Comparison of ENCODE assay signal across 21 cellular contexts in the genomic region with DNA sequence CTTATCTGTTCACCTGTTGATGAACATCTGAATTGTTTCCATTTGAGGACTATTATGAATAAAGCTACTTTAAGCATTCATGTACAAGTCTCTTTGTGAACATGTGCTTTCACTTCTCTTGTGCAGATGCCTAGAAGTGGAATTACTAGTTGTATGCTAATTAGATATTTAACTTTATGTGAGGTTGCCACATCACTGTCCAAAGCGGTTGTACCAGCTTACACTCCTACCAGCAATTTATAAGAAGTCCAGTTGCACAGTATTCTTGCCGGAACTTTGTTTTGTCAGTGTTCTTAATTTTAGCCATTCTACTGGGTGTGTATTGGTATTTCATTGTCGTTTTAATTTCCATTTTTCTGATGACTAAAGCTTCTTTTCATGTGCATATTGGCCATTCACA. TPM values are rescaled to one million over a fixed set of nuclear protein-coding genes. Genes with fewer than 3 reads are reported as not detected.
"Had no signal": no experiment of that assay in that cellular context is flagged by ENCODE, and none has a peak within 500 bp of the region (broad histone marks: within the 10 kb centered on the region; RNA-seq: fewer than 3 reads in every experiment).

No MANE protein-coding gene starts in this region.

- DNase-seq: effector memory CD8-positive, alpha-beta T cell; foreskin melanocyte; head of caudate nucleus; hippocampal formation; left ventricle myocardium superior; mesendoderm; naive B cell; stimulated activated CD4-positive, alpha-beta T cell treated with anti-CD3 and anti-CD28 coated beads, Interleukin-15, amount 100 ng/mL, for 24 hours; stimulated activated CD4-positive, alpha-beta T cell treated with anti-CD3 and anti-CD28 coated beads, Interleukin-1b, Interleukin-23, amount 100 ng/mL, for 48 hours; stimulated activated CD4-positive, alpha-beta T cell treated with anti-CD3 and anti-CD28 coated beads, Interleukin-4, amount 100 ng/mL, for 24 hours; stimulated activated naive CD8-positive, alpha-beta T cell treated with anti-CD3 and anti-CD28 coated beads, Interleukin-15, amount 100 ng/mL, for 72 hours; testis had no signal

- H3K9me3 ChIP-seq: neutrophil, psoas muscle, spleen, testis, tibial nerve had no signal

- H3K27ac Mint-ChIP-seq: effector memory CD8-positive, alpha-beta T cell; naive B cell; nephron; stimulated activated memory B cell treated with anti-CD40 and anti-IgM and Interleukin-4, amounts not matched to agents 10 μg/mL and 1 μg/mL and 100 μg/mL, for 72 hours; stimulated activated naive CD8-positive, alpha-beta T cell treated with anti-CD3 and anti-CD28 coated beads, Interleukin-15, amount 100 ng/mL, for 72 hours had no signal

- H3K4me3 Mint-ChIP-seq: dendritic cell treated with granulocyte-macrophage colony-stimulating factor and Interleukin-4, amounts not matched to agents 40 ng/mL and 50 ng/mL, for 4 days; effector memory CD8-positive, alpha-beta T cell; stimulated activated memory B cell treated with anti-CD40 and anti-IgM and Interleukin-4, amounts not matched to agents 10 μg/mL and 1 μg/mL and 100 μg/mL, for 72 hours; stimulated activated naive CD8-positive, alpha-beta T cell treated with anti-CD3 and anti-CD28 coated beads, Interleukin-15, amount 100 ng/mL, for 72 hours had no signal

- H3K27me3 ChIP-seq: neutrophil, spleen, testis, tibial nerve had no signal

- H3K4me3 ChIP-seq: psoas muscle, spleen, testis, tibial nerve had no signal

- H3K27me3 Mint-ChIP-seq: dendritic cell treated with granulocyte-macrophage colony-stimulating factor and Interleukin-4, amounts not matched to agents 40 ng/mL and 50 ng/mL, for 4 days; effector memory CD8-positive, alpha-beta T cell; naive B cell; stimulated activated memory B cell treated with anti-CD40 and anti-IgM and Interleukin-4, amounts not matched to agents 10 μg/mL and 1 μg/mL and 100 μg/mL, for 72 hours; stimulated activated naive CD8-positive, alpha-beta T cell treated with anti-CD3 and anti-CD28 coated beads, Interleukin-15, amount 100 ng/mL, for 72 hours had no signal

- H3K9me3 Mint-ChIP-seq: dendritic cell treated with granulocyte-macrophage colony-stimulating factor and Interleukin-4, amounts not matched to agents 40 ng/mL and 50 ng/mL, for 4 days; effector memory CD8-positive, alpha-beta T cell; naive B cell; nephron; stimulated activated memory B cell treated with anti-CD40 and anti-IgM and Interleukin-4, amounts not matched to agents 10 μg/mL and 1 μg/mL and 100 μg/mL, for 72 hours; stimulated activated naive CD8-positive, alpha-beta T cell treated with anti-CD3 and anti-CD28 coated beads, Interleukin-15, amount 100 ng/mL, for 72 hours had no signal

- H3K27ac ChIP-seq: neutrophil, psoas muscle, spleen, testis, tibial nerve had no signal

- H3K36me3 Mint-ChIP-seq: naive B cell had no signal

RNA-seq across cellular contexts. Expression of a gene that starts 29.1 kb away (rescaled TPM):
- total RNA-seq: osteoblast had no signal

RNA-seq across cellular contexts. Expression of a gene that starts 38.1 kb away (rescaled TPM):
- total RNA-seq: lung microvascular endothelial cell had no signal
